In genomic region chr10:74822583-74823089, GRCh38 we compare ENCODE assay signal across 13 cellular contexts. TPM values are rescaled to one million over a fixed set of nuclear protein-coding genes. Genes with fewer than 3 reads are reported as not detected.
DNase-seq lines count a peak whose midpoint lies in the region; ATAC-seq and TF ChIP-seq lines count a peak whose summit lies in the region.
"Had no signal": no experiment of that assay in that cellular context is flagged by ENCODE, and none has a peak within 500 bp of the region (broad histone marks: within the 10 kb centered on the region; RNA-seq: fewer than 3 reads in every experiment).

No MANE protein-coding gene starts in this region.

- ATAC-seq in psoas muscle (peak in 3 of 4 donors; percentile 3 to 36 (median 20)), HG03460 (IDR thresholded peaks at IDR 0.05; ENCODE audit: unreplicated experiment) (no peak), GM18517 (IDR thresholded peaks at IDR 0.05; ENCODE audit: unreplicated experiment) (no peak)
- ATAC-seq in stimulated activated memory B cell treated with anti-CD40 and anti-IgM and Interleukin-4, amounts not matched to agents 10 μg/mL and 1 μg/mL and 100 μg/mL, for 72 hours, result no peak
- ATAC-seq: sciatic nerve had no signal

- H3K4me1 Mint-ChIP-seq in CD8-positive, alpha-beta memory T cell, result peaks cover 39 to 43% (median 40%) of the 10 kb centered on the region in 3 donors
- H3K4me1 Mint-ChIP-seq in chondrocyte (ENCODE audit: low read depth), result peaks cover 43% of the 10 kb centered on the region
- peaks cover 22% of the 10 kb centered on the region for H3K4me1 Mint-ChIP-seq in stimulated activated memory B cell treated with anti-CD40 and anti-IgM and Interleukin-4, amounts not matched to agents 10 μg/mL and 1 μg/mL and 100 μg/mL, for 72 hours

- peaks cover 0 to 8% (median 0%) of the 10 kb centered on the region in 3 donors for H3K36me3 Mint-ChIP-seq in CD8-positive, alpha-beta memory T cell
- no peaks in the 10 kb centered on the region for H3K36me3 Mint-ChIP-seq in chondrocyte (ENCODE audit: low read depth)
- H3K36me3 Mint-ChIP-seq in stimulated activated memory B cell treated with anti-CD40 and anti-IgM and Interleukin-4, amounts not matched to agents 10 μg/mL and 1 μg/mL and 100 μg/mL, for 72 hours, result peaks cover 6% of the 10 kb centered on the region

- CTCF ChIA-PET in CD8-positive, alpha-beta memory T cell (lab: Charles Lee), result no interaction called here

- H3K4me3 ChIP-seq in CD8-positive, alpha-beta memory T cell (ENCODE audit: low read length), result no peak overlapping the region
- H3K4me3 ChIP-seq in psoas muscle, result no peak overlapping the region

- peak overlapping the region in 3 of 7 donors; percentile 15 to 96 (median 94) for H3K4me3 Mint-ChIP-seq in CD8-positive, alpha-beta memory T cell
- H3K4me3 Mint-ChIP-seq in chondrocyte (ENCODE audit: unreplicated experiment), result no peak overlapping the region
- H3K4me3 Mint-ChIP-seq in stimulated activated memory B cell treated with anti-CD40 and anti-IgM and Interleukin-4, amounts not matched to agents 10 μg/mL and 1 μg/mL and 100 μg/mL, for 72 hours, result no peak overlapping the region

- H3K36me3 ChIP-seq in CD8-positive, alpha-beta memory T cell (ENCODE audit: insufficient read depth, low read length), result no peaks in the 10 kb centered on the region
- H3K36me3 ChIP-seq in psoas muscle (ENCODE audit: insufficient read depth in 1 of 2, low read depth in 1 of 2), result no peaks in the 10 kb centered on the region

- TF ChIP-seq CTCF in chondrocyte (IDR thresholded peaks at IDR 0.05) (no peak), psoas muscle (IDR thresholded peaks at IDR 0.05) (no peak)

- no peaks in the 10 kb centered on the region for H3K9me3 Mint-ChIP-seq in CD8-positive, alpha-beta memory T cell
- no peaks in the 10 kb centered on the region for H3K9me3 Mint-ChIP-seq in chondrocyte (ENCODE audit: low read depth)
- H3K9me3 Mint-ChIP-seq in stimulated activated memory B cell treated with anti-CD40 and anti-IgM and Interleukin-4, amounts not matched to agents 10 μg/mL and 1 μg/mL and 100 μg/mL, for 72 hours, result peaks cover 5% of the 10 kb centered on the region
- H3K9me3 Mint-ChIP-seq: activated T-helper 2 cell treated with anti-CD3 and anti-CD28 coated beads, Interferon-gamma antibody, Interleukin-2, Interleukin-4, amounts not matched to agents 10 μg/mL and 5 μg/mL and 100 μg/mL, durations not matched to agents 14 hours and 24 hours and 36 hours had no signal

- H3K9me3 ChIP-seq in CD8-positive, alpha-beta memory T cell (ENCODE audit: low read length), result no peaks in the 10 kb centered on the region
- H3K9me3 ChIP-seq in psoas muscle, result no peaks in the 10 kb centered on the region

- WGBS in psoas muscle, 3 donors, result 38 to 63% (median 43%) methylated on average over 2 of the region's 2 CpGs

- no peak for DNase-seq in CD8-positive, alpha-beta memory T cell
- DNase-seq in NCI-H146 (lab: John Stamatoyannopoulos, UW) (peak; percentile 60), chondrocyte (ENCODE audit: low spot score) (no peak), psoas muscle (no peak)
- DNase-seq in activated CD8-positive, alpha-beta memory T cell treated with anti-CD3 and anti-CD28 coated beads, Interleukin-2, amount 50 U/mL, for 48 hours, result no peak
- DNase-seq: DND-41; effector CD8-positive, alpha-beta T cell; NCI-H526 treated with DMSO at 0.1 percent for 48 hours had no signal

- H3K27ac ChIP-seq in CD8-positive, alpha-beta memory T cell (ENCODE audit: low read depth, low read length), result no peak overlapping the region
- peak overlapping the region; percentile 88 for H3K27ac ChIP-seq in psoas muscle

- POLR2A ChIA-PET in CD8-positive, alpha-beta memory T cell (lab: Charles Lee), result no interaction called here

- H3K27me3 Mint-ChIP-seq in CD8-positive, alpha-beta memory T cell, result no peaks in the 10 kb centered on the region
- no peaks in the 10 kb centered on the region for H3K27me3 Mint-ChIP-seq in chondrocyte (ENCODE audit: low read depth)
- no peaks in the 10 kb centered on the region for H3K27me3 Mint-ChIP-seq in stimulated activated memory B cell treated with anti-CD40 and anti-IgM and Interleukin-4, amounts not matched to agents 10 μg/mL and 1 μg/mL and 100 μg/mL, for 72 hours

- H3K27ac Mint-ChIP-seq in CD8-positive, alpha-beta memory T cell, result peak overlapping the region in 6 of 8 donors; percentile 38 to 94 (median 78)
- H3K27ac Mint-ChIP-seq in chondrocyte (ENCODE audit: unreplicated experiment), result peak overlapping the region; percentile 53
- no peak overlapping the region for H3K27ac Mint-ChIP-seq in stimulated activated memory B cell treated with anti-CD40 and anti-IgM and Interleukin-4, amounts not matched to agents 10 μg/mL and 1 μg/mL and 100 μg/mL, for 72 hours

- H3K4me1 ChIP-seq in CD8-positive, alpha-beta memory T cell (ENCODE audit: insufficient read depth, low read length), result peaks cover 28% of the 10 kb centered on the region
- peaks cover 38% of the 10 kb centered on the region for H3K4me1 ChIP-seq in psoas muscle

- H3K27me3 ChIP-seq in CD8-positive, alpha-beta memory T cell (ENCODE audit: insufficient read depth, low read length, poor library complexity, severe bottlenecking), result no peaks in the 10 kb centered on the region
- no peaks in the 10 kb centered on the region for H3K27me3 ChIP-seq in psoas muscle (ENCODE audit: insufficient read depth in 3 of 3, low read length in 2 of 3)

- intact Hi-C loops in psoas muscle (cut with DNase I), result loop anchor here in 1 of 2 donors (5.0 to 10.0 kb wide), 2 partner anchors 285 to 412 kb away; partner anchors contain the start of gene COMTD1

RNA-seq across cellular contexts. Expression of gene KAT6B, which starts 3.8 kb away (rescaled TPM):
- total RNA-seq in CD8-positive, alpha-beta memory T cell, result 10 to 100 TPM; 21.8 to 23.6 TPM
- polyA plus RNA-seq in CD8-positive, alpha-beta memory T cell, result 32.8 TPM
- total RNA-seq in chondrocyte, result 17.8 to 23.1 TPM (median 20.8 TPM) in 3 replicates
- 10 to 100 TPM; 16.9 to 21.3 (median 18.8) TPM for total RNA-seq in psoas muscle
- 1 to 10 TPM; 2.1 to 7.2 (median 5.0) TPM for polyA plus RNA-seq in psoas muscle

Comparison
In these comparisons a context has a peak if more than half of its experiments do, and no peak if none do; other contexts are left out.
1. ATAC-seq: peak in psoas muscle (3 of 4); none in stimulated activated memory B cell treated with anti-CD40 and anti-IgM and Interleukin-4, amounts not matched to agents 10 μg/mL and 1 μg/mL and 100 μg/mL, for 72 hours (single experiment), HG03460 (single experiment) and GM18517 (single experiment).